Comparison of ENCODE assay signal across 8 cellular contexts in the genomic region with DNA sequence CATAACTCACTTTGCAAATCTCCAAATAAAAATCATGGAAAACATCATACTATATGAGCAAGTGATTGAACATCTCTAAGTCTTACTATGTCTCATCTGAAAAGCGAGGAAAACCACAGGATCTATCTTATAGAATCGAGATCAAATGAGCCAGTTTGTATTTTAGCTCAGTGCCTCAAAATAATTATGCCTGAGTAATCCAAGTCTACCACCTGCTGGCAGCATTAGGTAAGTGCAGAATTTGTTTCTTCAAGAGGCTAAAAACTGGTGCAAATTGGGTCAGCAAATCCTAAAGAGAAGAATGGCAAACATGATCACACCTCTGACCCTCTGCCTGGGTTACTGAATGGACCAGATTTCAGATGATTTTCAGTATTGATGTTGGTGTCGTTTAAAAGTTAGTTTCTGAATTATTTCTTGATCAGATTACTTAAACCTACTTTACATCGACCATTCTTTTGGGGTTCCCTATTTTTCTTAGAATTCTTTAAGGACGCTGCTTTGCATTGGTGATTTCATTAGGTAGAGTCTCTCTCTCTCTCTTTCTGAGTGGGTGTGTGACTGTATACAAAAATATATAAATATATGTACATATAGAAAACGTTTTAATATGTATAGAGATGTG. TPM values are rescaled to one million over a fixed set of nuclear protein-coding genes. Genes with fewer than 3 reads are reported as not detected.
DNase-seq lines count a peak whose midpoint lies in the region; ATAC-seq and TF ChIP-seq lines count a peak whose summit lies in the region.

No MANE protein-coding gene starts in this region.

- POLR2A ChIA-PET in GM10248 (lab: Yijun Ruan, JAX) (no interaction called here), T-cell (lab: Charles Lee) (interaction anchor here in 1 of 2 donors (0.6 kb wide), 1 partner anchor 215 kb away, joined by 4 read pairs; no protein-coding TSS in a partner anchor)

- CTCF ChIA-PET in GM10248 (lab: Yijun Ruan, JAX): interaction anchor here (0.6 to 8.4 kb wide), 39 partner anchors 10 to 603 kb away, joined by 3 to 124 read pairs (median 3); partner anchors contain the start of gene FHOD3
- CTCF ChIA-PET in T-cell (lab: Charles Lee): interaction anchor here (0.5 to 8.9 kb wide), 20 partner anchors 8 to 528 kb away, joined by 3 to 88 read pairs (median 4); no protein-coding TSS in a partner anchor

- no peak overlapping the region for H3K4me3 ChIP-seq in tibial nerve

- no peaks in the 10 kb centered on the region for H3K4me1 ChIP-seq in tibial nerve

- H3K27me3 Mint-ChIP-seq in T-cell (peaks cover 18 to 23% of the 10 kb centered on the region in 2 donors), memory B cell (peaks cover 17% of the 10 kb centered on the region)

- TF ChIP-seq POLR2A in tibial nerve (IDR thresholded peaks at IDR 0.05): no peak

- H3K9me3 Mint-ChIP-seq in T-cell (peaks cover 0 to 4% (median 0%) of the 10 kb centered on the region in 3 donors), memory B cell (peaks cover 6% of the 10 kb centered on the region)

- peak; percentile 58 for DNase-seq in AG08395 (ENCODE audit: low spot score)
- DNase-seq in GM10248 (ENCODE audit: extremely low spot score): peak; percentile 53
- DNase-seq in NCI-H146 (lab: John Stamatoyannopoulos, UW): peak; percentile 69
- peak in 23 of 34 experiments; percentile 8 to 46 (median 27) for DNase-seq in T-cell
- peak; percentile 55 to 69 for DNase-seq in dermis microvascular lymphatic vessel endothelial cell (ENCODE audit: low read depth in 2 of 2)
- DNase-seq in memory B cell (ENCODE audit: low spot score in 2 of 2): peak; percentile 35 to 46
- peak in 1 of 2 donors; percentile 76 for DNase-seq in tibial nerve (ENCODE audit: low spot score in 2 of 2)

- H3K4me3 Mint-ChIP-seq in T-cell: no peak overlapping the region
- no peak overlapping the region for H3K4me3 Mint-ChIP-seq in memory B cell

- H3K36me3 Mint-ChIP-seq in T-cell: no peaks in the 10 kb centered on the region
- H3K36me3 Mint-ChIP-seq in memory B cell: peaks cover 2% of the 10 kb centered on the region

- no peaks in the 10 kb centered on the region for H3K36me3 ChIP-seq in tibial nerve

- peak; percentile 84 for TF ChIP-seq CTCF in GM10248 (IDR thresholded peaks at IDR 0.05; ENCODE audit: control extremely low read depth, extremely low read depth, low read depth, missing control alignments)
- TF ChIP-seq CTCF in tibial nerve (IDR thresholded peaks at IDR 0.05): peak; percentile 75 to 89 (median 79)

- no peak for TF ChIP-seq EP300 in tibial nerve (IDR thresholded peaks at IDR 0.05)

- H3K27me3 ChIP-seq in tibial nerve: no peaks in the 10 kb centered on the region

- H3K4me1 Mint-ChIP-seq in T-cell (peaks cover 2 to 5% (median 2%) of the 10 kb centered on the region in 3 donors), memory B cell (peaks cover 3% of the 10 kb centered on the region)

- H3K27ac ChIP-seq in tibial nerve: no peak overlapping the region

- H3K9me3 ChIP-seq in tibial nerve: peaks cover 0 to 11% (median 3%) of the 10 kb centered on the region in 4 donors

- WGBS in tibial nerve, 2 donors: 32% methylated on average over 6 of the region's 6 CpGs

- ATAC-seq in T-cell (replicated peaks in 1 of 4): peak in 3 of 4 experiments; percentile 48 to 62 (median 48)
- ATAC-seq in memory B cell (ENCODE audit: low read depth): peak; percentile 43
- no peak for ATAC-seq in HG03469 (IDR thresholded peaks at IDR 0.05; ENCODE audit: unreplicated experiment)

- H3K27ac Mint-ChIP-seq in T-cell (no peak overlapping the region), memory B cell (no peak overlapping the region)

RNA-seq across cellular contexts. Expression of gene FHOD3, which starts 12.7 kb away (rescaled TPM):
- total RNA-seq in T-cell: under 1 TPM in 1 of 5 donors, not detected in 4; 0.06 TPM
- under 0.01 TPM in 2 replicates for total RNA-seq in dermis microvascular lymphatic vessel endothelial cell
- 10 to 100 TPM; 15.6 to 25.9 (median 21.6) TPM for total RNA-seq in tibial nerve

Comparison
In these comparisons a context has a peak if more than half of its experiments do, and no peak if none do; other contexts are left out.
1. RNA of gene FHOD3, which starts 12.7 kb away (total RNA-seq): 15.6 to 25.9 TPM in tibial nerve; 0.06 TPM in T-cell and under 0.01 TPM in dermis microvascular lymphatic vessel endothelial cell; every median in the first group is over 10 times any median in the second.